Comparison of ENCODE assay signal across 12 cellular contexts in the genomic region with DNA sequence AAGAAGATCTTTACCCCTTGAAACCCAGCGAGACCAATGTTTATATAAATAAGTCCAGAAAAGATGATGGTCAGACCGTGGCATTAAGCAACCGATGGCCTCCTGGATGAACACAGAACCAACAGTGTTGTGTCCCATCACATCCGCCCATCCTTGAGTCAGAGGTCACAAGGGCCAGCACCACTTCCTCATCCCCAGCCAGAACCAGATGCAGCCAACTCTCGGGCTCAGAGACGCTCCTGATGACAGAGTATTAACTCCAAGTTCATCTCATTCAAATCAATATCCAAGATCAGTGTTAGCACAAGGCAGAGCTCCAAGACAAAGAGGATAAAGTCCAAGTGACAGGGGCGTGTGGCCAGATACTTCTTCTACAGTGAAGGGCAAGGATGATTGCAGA.
DNase-seq lines count a peak whose midpoint lies in the region; ATAC-seq, FAIRE-seq and TF ChIP-seq lines count a peak whose summit lies in the region.
"Had no signal": no experiment of that assay in that cellular context is flagged by ENCODE, and none has a peak within 500 bp of the region (broad histone marks: within the 10 kb centered on the region; RNA-seq: fewer than 3 reads in every experiment).

No MANE protein-coding gene starts in this region.

- H3K27me3 ChIP-seq in K562 (ENCODE audit: control insufficient read depth in 2 of 2, insufficient read depth in 2 of 2, low read length in 2 of 2) (no peaks in the 10 kb centered on the region), PC-3 (ENCODE audit: low read length) (no peaks in the 10 kb centered on the region)
- H3K27me3 ChIP-seq: ovary had no signal

- no peaks in the 10 kb centered on the region for H3K9me2 ChIP-seq in PC-3 (replicated peaks; ENCODE audit: low read length)

- TF ChIP-seq POLR2A in K562 (conservative IDR thresholded peaks at IDR 0.05), result no peak

- H3K4me3 ChIP-seq in K562, result no peak overlapping the region
- no peak overlapping the region for H3K4me3 ChIP-seq in PC-3 (ENCODE audit: low read length)
- H3K4me3 ChIP-seq: ovary had no signal

- H3K79me2 ChIP-seq in K562 (ENCODE audit: control insufficient read depth, insufficient read depth, low read length), result peaks cover 10% of the 10 kb centered on the region
- no peaks in the 10 kb centered on the region for H3K79me2 ChIP-seq in PC-3 (ENCODE audit: low read length)

- ATAC-seq in K562 (no peak), left colon (peak; percentile 49), PC-3 (no peak)
- no peak for ATAC-seq in stimulated activated naive B cell treated with anti-CD40 and anti-IgM and Interleukin-4, amounts not matched to agents 10 μg/mL and 1 μg/mL and 100 μg/mL, for 72 hours (replicated peaks)

- no peaks in the 10 kb centered on the region for H3K9me1 ChIP-seq in K562 (ENCODE audit: control insufficient read depth, insufficient read depth, low read length)

- peak overlapping the region; percentile 65 for H3K27ac Mint-ChIP-seq in stimulated activated naive B cell treated with anti-CD40 and anti-IgM and Interleukin-4, amounts not matched to agents 10 μg/mL and 1 μg/mL and 100 μg/mL, for 72 hours
- H3K27ac Mint-ChIP-seq: activated T-helper 1 cell treated with anti-CD3 and anti-CD28 coated beads, Interleukin-12 subunit alpha, Interleukin-12 subunit beta, Interleukin-2, Interleukin-4 antibody, amounts not matched to agents 30 ng/mL and 10 ng/mL and 1 ng/mL, durations not matched to agents 14 hours and 24 hours and 36 hours had no signal

- H3K9me3 ChIP-seq in K562 (replicated peaks; ENCODE audit: control insufficient read depth, insufficient read depth, low read depth, low read length) (no peaks in the 10 kb centered on the region), PC-3 (ENCODE audit: low read length) (no peaks in the 10 kb centered on the region)
- H3K9me3 ChIP-seq: ovary had no signal

- H3K36me3 Mint-ChIP-seq in stimulated activated naive B cell treated with anti-CD40 and anti-IgM and Interleukin-4, amounts not matched to agents 10 μg/mL and 1 μg/mL and 100 μg/mL, for 72 hours, result peaks cover 23 to 35% of the 10 kb centered on the region in 2 donors

- intact Hi-C loops in K562 (cut with micrococcal nuclease) (no loop called here), left colon (cut with DNase I, micrococcal nuclease) (no loop called here), PC-3 (cut with micrococcal nuclease) (no loop called here)

- TF ChIP-seq CTCF in K562 (IDR thresholded peaks at IDR 0.05 in 2 of 3, conservative IDR thresholded peaks at IDR 0.05 in 1 of 3; ENCODE audit: insufficient read depth in 2 of 3, low read depth in 1 of 3, low read length in 3 of 3) (no peak), PC-3 (conservative IDR thresholded peaks at IDR 0.05; ENCODE audit: low read depth, low read length) (no peak)

- no peaks in the 10 kb centered on the region for H3K27me3 Mint-ChIP-seq in stimulated activated naive B cell treated with anti-CD40 and anti-IgM and Interleukin-4, amounts not matched to agents 10 μg/mL and 1 μg/mL and 100 μg/mL, for 72 hours

- peaks cover 0 to 20% of the 10 kb centered on the region in 2 experiments; a peak in 3 of 5 replicates for H3K4me1 ChIP-seq in K562 (replicated peaks in 1 of 2; ENCODE audit: control insufficient read depth in 2 of 2, insufficient read depth in 2 of 2, low read length in 2 of 2)
- no peaks in the 10 kb centered on the region for H3K4me1 ChIP-seq in PC-3 (ENCODE audit: insufficient read depth, low read length)

- no peak overlapping the region for H3K4me2 ChIP-seq in K562 (ENCODE audit: insufficient read depth, low read length)
- H3K4me2 ChIP-seq in PC-3 (ENCODE audit: low read length), result no peak overlapping the region

- H3K4me1 Mint-ChIP-seq in stimulated activated naive B cell treated with anti-CD40 and anti-IgM and Interleukin-4, amounts not matched to agents 10 μg/mL and 1 μg/mL and 100 μg/mL, for 72 hours, result peaks cover 67 to 94% of the 10 kb centered on the region in 2 donors

- no peak for TF ChIP-seq EP300 in K562 (IDR thresholded peaks at IDR 0.05; ENCODE audit: low read length)

- in situ Hi-C loops in K562 (cut with MboI), result no loop called here

- POLR2A ChIA-PET in K562 (lab: Yijun Ruan, JAX), result no interaction called here
- POLR2A ChIA-PET in PC-3 (lab: Charles Lee; ENCODE audit: unreplicated experiment), result no interaction called here

- H3K27ac ChIP-seq in K562 (ENCODE audit: extremely low read depth, low read depth, low read length), result no peak overlapping the region
- H3K27ac ChIP-seq in PC-3 (ENCODE audit: low read length), result no peak overlapping the region
- H3K27ac ChIP-seq: ovary had no signal

- H2AFZ ChIP-seq in K562 (ENCODE audit: low read depth, low read length), result no peak overlapping the region
- no peak overlapping the region for H2AFZ ChIP-seq in PC-3 (ENCODE audit: low read length)

- peaks cover 33% of the 10 kb centered on the region; the same call in 2 of the 3 replicates for H3K36me3 ChIP-seq in K562 (ENCODE audit: control insufficient read depth, insufficient read depth, low read length)
- H3K36me3 ChIP-seq in PC-3 (ENCODE audit: low read depth, low read length), result no peaks in the 10 kb centered on the region
- H3K36me3 ChIP-seq: ovary had no signal

- 79% methylated on average over 7 of the region's 7 CpGs for WGBS in K562 (ENCODE audit: insufficient coverage, low coverage, missing lambda C conversion rate)

- H3K4me3 Mint-ChIP-seq in stimulated activated naive B cell treated with anti-CD40 and anti-IgM and Interleukin-4, amounts not matched to agents 10 μg/mL and 1 μg/mL and 100 μg/mL, for 72 hours, result no peak overlapping the region
- H3K4me3 Mint-ChIP-seq: activated T-helper 1 cell treated with anti-CD3 and anti-CD28 coated beads, Interleukin-12 subunit alpha, Interleukin-12 subunit beta, Interleukin-2, Interleukin-4 antibody, amounts not matched to agents 30 ng/mL and 10 ng/mL and 1 ng/mL, durations not matched to agents 14 hours and 24 hours and 36 hours had no signal

- no peak for FAIRE-seq in K562 (lab: Jason Lieb, UNC)
- FAIRE-seq: D721Med had no signal

- TF ChIP-seq RAD21 in K562 (CRISPR knock-in tag; conservative IDR thresholded peaks at IDR 0.05 in 1 of 2, IDR thresholded peaks at IDR 0.05 in 1 of 2), result no peak

- CTCF ChIA-PET in K562 (lab: Yijun Ruan, JAX; ENCODE audit: low intra/inter-chr PET ratio), result no interaction called here
- CTCF ChIA-PET in PC-3 (lab: Charles Lee), result no interaction called here

- H3K9me3 Mint-ChIP-seq in stimulated activated naive B cell treated with anti-CD40 and anti-IgM and Interleukin-4, amounts not matched to agents 10 μg/mL and 1 μg/mL and 100 μg/mL, for 72 hours, result no peaks in the 10 kb centered on the region
- H3K9me3 Mint-ChIP-seq: activated T-helper 1 cell treated with anti-CD3 and anti-CD28 coated beads, Interleukin-12 subunit alpha, Interleukin-12 subunit beta, Interleukin-2, Interleukin-4 antibody, amounts not matched to agents 30 ng/mL and 10 ng/mL and 1 ng/mL, durations not matched to agents 14 hours and 24 hours and 36 hours had no signal

- DNase-seq in HCEC 1CT (peak; percentile 76), K562 (ENCODE audit: extremely low read depth in 1 of 4, low spot score in 3 of 4) (no peak), left colon (peak in 1 of 2 donors; percentile 59), SHP77 (lab: John Stamatoyannopoulos, UW) (no peak), PC-3 (no peak), NCI-H345 (lab: John Stamatoyannopoulos, UW) (no peak)
- DNase-seq in stimulated activated naive B cell treated with anti-CD40 and anti-IgM and Interleukin-4, amounts not matched to agents 10 μg/mL and 1 μg/mL and 100 μg/mL, for 72 hours, result no peak
- DNase-seq in activated effector memory CD4-positive, alpha-beta T cell treated with anti-CD3 and anti-CD28 coated beads, Interleukin-2, amount 50 U/mL, for 16 hours, result no peak
- DNase-seq: MM.1S, ovary had no signal

- H4K20me1 ChIP-seq in K562 (replicated peaks; ENCODE audit: control insufficient read depth, insufficient read depth, low read length) (no peaks in the 10 kb centered on the region), PC-3 (ENCODE audit: low read length) (no peaks in the 10 kb centered on the region)

- no peak overlapping the region for H3K9ac ChIP-seq in K562 (ENCODE audit: insufficient read depth in 1 of 2, low read depth in 2 of 2, low read length in 2 of 2)
- no peak overlapping the region for H3K9ac ChIP-seq in PC-3 (ENCODE audit: low read length)

- BruUV-seq in K562 (replicated peaks; lab: Mats Ljungman, UMichigan) (no TSS peak), PC-3 (replicated peaks; lab: Mats Ljungman, UMichigan) (no TSS peak)

- H3F3A ChIP-seq in PC-3 (ENCODE audit: low read length, unreplicated experiment), result no peaks in the 10 kb centered on the region

TF ChIP-seq in K562, 482 proteins besides CTCF, POLR2A, EP300 and RAD21:
- TF ChIP-seq TBL1XR1 (IDR thresholded peaks at IDR 0.05; ENCODE audit: low read length in 2 of 2) (no peak), SPI1 (IDR thresholded peaks at IDR 0.05; ENCODE audit: borderline replicate concordance, low read depth, low read length) (peak; percentile 63; the same call in 1 of the 2 replicates), NEUROD1 (IDR thresholded peaks at IDR 0.05; ENCODE audit: borderline replicate concordance, low read depth, low read length, partially characterized antibody) (no peak)
TF ChIP-seq in K562: peak in this region for 1.
